Comparison of ENCODE assay signal across 1 cellular context in genomic region chr2:39202639-39203369, GRCh38.
A peak's percentile ranks its signal among the peaks of the same experiment; 100 is the strongest.
TF ChIP-seq lines count a peak whose summit lies in the region.

No MANE protein-coding gene starts in this region.

TF ChIP-seq in HEK293, 187 proteins besides CTCF, POLR2A, EP300 and RAD21 (continued from another document):
- TF ChIP-seq HIC1 (tag by site-specific recombination; IDR thresholded peaks at IDR 0.05) (no peak), ZNF48 (tag by site-specific recombination; IDR thresholded peaks at IDR 0.05) (no peak), ZNF266 (tag by site-specific recombination; IDR thresholded peaks at IDR 0.05; ENCODE audit: low read depth) (no peak), PRDM4 (tag by site-specific recombination; IDR thresholded peaks at IDR 0.05) (0 out of 2 replicates have a peak, but pooled peaks have one; percentile 40), ZNF169 (tag by site-specific recombination; IDR thresholded peaks at IDR 0.05) (no peak), ZNF18 (tag by site-specific recombination; IDR thresholded peaks at IDR 0.05) (no peak), ZNF660 (tag by site-specific recombination; IDR thresholded peaks at IDR 0.05) (0 out of 2 replicates have a peak, but pooled peaks have one; percentile 23), ZFP41 (tag by site-specific recombination; IDR thresholded peaks at IDR 0.05; ENCODE audit: borderline replicate concordance) (no peak), ZNF624 (tag by site-specific recombination; IDR thresholded peaks at IDR 0.05) (no peak), ZNF677 (tag by site-specific recombination; IDR thresholded peaks at IDR 0.05) (no peak), ZNF701 (tag by site-specific recombination; IDR thresholded peaks at IDR 0.05) (no peak), ZBTB49 (tag by site-specific recombination; IDR thresholded peaks at IDR 0.05; ENCODE audit: low read depth) (no peak), TRIM28 (IDR thresholded peaks at IDR 0.05; ENCODE audit: borderline replicate concordance, low read length) (no peak), ZNF830 (tag by site-specific recombination; IDR thresholded peaks at IDR 0.05; ENCODE audit: low read depth) (no peak), ZNF335 (tag by site-specific recombination; conservative IDR thresholded peaks at IDR 0.05) (no peak), SALL2 (tag by site-specific recombination; IDR thresholded peaks at IDR 0.05; ENCODE audit: borderline replicate concordance) (no peak), ZNF19 (tag by site-specific recombination; IDR thresholded peaks at IDR 0.05; ENCODE audit: low read depth) (no peak), REPIN1 (tag by site-specific recombination; IDR thresholded peaks at IDR 0.05; ENCODE audit: low read depth) (no peak), ZNF133 (tag by site-specific recombination; IDR thresholded peaks at IDR 0.05) (no peak), ZNF24 (tag by site-specific recombination; IDR thresholded peaks at IDR 0.05) (no peak), ZNF366 (tag by site-specific recombination; conservative IDR thresholded peaks at IDR 0.05) (no peak)
- TF ChIP-seq, protein P1, sequence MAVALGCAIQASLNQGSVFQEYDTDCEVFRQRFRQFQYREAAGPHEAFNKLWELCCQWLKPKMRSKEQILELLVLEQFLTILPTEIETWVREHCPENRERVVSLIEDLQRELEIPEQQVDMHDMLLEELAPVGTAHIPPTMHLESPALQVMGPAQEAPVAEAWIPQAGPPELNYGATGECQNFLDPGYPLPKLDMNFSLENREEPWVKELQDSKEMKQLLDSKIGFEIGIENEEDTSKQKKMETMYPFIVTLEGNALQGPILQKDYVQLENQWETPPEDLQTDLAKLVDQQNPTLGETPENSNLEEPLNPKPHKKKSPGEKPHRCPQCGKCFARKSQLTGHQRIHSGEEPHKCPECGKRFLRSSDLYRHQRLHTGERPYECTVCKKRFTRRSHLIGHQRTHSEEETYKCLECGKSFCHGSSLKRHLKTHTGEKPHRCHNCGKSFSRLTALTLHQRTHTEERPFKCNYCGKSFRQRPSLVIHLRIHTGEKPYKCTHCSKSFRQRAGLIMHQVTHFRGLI (tag by site-specific recombination; IDR thresholded peaks at IDR 0.05): no peak
- TF ChIP-seq, protein P2, sequence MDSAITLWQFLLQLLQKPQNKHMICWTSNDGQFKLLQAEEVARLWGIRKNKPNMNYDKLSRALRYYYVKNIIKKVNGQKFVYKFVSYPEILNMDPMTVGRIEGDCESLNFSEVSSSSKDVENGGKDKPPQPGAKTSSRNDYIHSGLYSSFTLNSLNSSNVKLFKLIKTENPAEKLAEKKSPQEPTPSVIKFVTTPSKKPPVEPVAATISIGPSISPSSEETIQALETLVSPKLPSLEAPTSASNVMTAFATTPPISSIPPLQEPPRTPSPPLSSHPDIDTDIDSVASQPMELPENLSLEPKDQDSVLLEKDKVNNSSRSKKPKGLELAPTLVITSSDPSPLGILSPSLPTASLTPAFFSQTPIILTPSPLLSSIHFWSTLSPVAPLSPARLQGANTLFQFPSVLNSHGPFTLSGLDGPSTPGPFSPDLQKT (IDR thresholded peaks at IDR 0.05; ENCODE audit: borderline replicate concordance, low read depth, low read length): no peak
TF ChIP-seq in HEK293: peak in this region for 3.
